In genomic region chr11:45280449-45280848, GRCh38 we compare ENCODE assay signal across 1 cellular context.
TF ChIP-seq lines count a peak whose summit lies in the region.

No MANE protein-coding gene starts in this region.

TF ChIP-seq in GM23338, 12 proteins besides CTCF, POLR2A, EP300 and RAD21 (continued from another document):
- TF ChIP-seq REST (IDR thresholded peaks at IDR 0.05; ENCODE audit: unreplicated experiment) (no peak), EZH2 (IDR thresholded peaks at IDR 0.05; ENCODE audit: low read depth, unreplicated experiment) (no peak), POLR2AphosphoS5 (IDR thresholded peaks at IDR 0.05; ENCODE audit: low read depth) (no peak), CREB1 (CRISPR knock-in tag; IDR thresholded peaks at IDR 0.05; ENCODE audit: low read depth) (no peak), ZNF331 (CRISPR knock-in tag; IDR thresholded peaks at IDR 0.05; ENCODE audit: low read depth) (no peak), ZNF114 (CRISPR knock-in tag; IDR thresholded peaks at IDR 0.05) (no peak), EZH2phosphoT487 (IDR thresholded peaks at IDR 0.05; ENCODE audit: unreplicated experiment) (no peak), NANOG (IDR thresholded peaks at IDR 0.05; ENCODE audit: borderline replicate concordance) (no peak)
- TF ChIP-seq, protein P1, sequence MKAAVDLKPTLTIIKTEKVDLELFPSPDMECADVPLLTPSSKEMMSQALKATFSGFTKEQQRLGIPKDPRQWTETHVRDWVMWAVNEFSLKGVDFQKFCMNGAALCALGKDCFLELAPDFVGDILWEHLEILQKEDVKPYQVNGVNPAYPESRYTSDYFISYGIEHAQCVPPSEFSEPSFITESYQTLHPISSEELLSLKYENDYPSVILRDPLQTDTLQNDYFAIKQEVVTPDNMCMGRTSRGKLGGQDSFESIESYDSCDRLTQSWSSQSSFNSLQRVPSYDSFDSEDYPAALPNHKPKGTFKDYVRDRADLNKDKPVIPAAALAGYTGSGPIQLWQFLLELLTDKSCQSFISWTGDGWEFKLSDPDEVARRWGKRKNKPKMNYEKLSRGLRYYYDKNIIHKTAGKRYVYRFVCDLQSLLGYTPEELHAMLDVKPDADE (IDR thresholded peaks at IDR 0.05): no peak
TF ChIP-seq in GM23338: peak in this region for 0.
